ENCODE assay signal across 14 cellular contexts in the genomic region with DNA sequence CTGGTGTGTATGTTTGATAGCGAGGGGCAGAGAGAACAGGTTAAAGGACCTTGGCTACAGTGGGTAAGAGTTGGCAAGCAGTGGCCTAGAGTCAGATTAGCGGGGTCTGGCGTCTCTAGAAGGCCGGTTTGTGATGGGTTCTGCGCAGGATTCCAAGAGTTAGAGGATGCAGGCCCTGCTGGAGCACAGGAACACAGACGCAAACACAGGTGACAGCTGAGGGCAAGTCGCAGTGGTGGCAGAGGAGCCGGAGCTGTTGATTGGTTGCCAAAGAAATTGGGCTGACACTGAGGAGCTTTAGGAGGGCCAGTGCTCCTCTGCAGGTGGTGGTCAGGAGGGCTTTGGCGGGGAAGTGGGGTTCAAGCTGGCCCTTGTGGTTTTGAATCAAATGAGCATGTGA. TPM values are rescaled to one million over a fixed set of nuclear protein-coding genes. Genes with fewer than 3 reads are reported as not detected.
A peak's percentile ranks its signal among the peaks of the same experiment; 100 is the strongest.
DNase-seq lines count a peak whose midpoint lies in the region; ATAC-seq, FAIRE-seq and TF ChIP-seq lines count a peak whose summit lies in the region.
"Had no signal": no experiment of that assay in that cellular context is flagged by ENCODE, and none has a peak within 500 bp of the region (broad histone marks: within the 10 kb centered on the region; RNA-seq: fewer than 3 reads in every experiment).

No MANE protein-coding gene starts in this region.

- H3K4me3 Mint-ChIP-seq in CD4-positive, alpha-beta T cell, result peak overlapping the region; percentile 42

- H3K27ac ChIP-seq in CD4-positive, alpha-beta T cell (ENCODE audit: low read depth, low read length), result no peak overlapping the region
- no peak overlapping the region for H3K27ac ChIP-seq in KMS-11
- H3K27ac ChIP-seq in GM12878 (ENCODE audit: control insufficient read depth, insufficient read depth), result no peak overlapping the region
- H3K27ac ChIP-seq in trophoblast cell (ENCODE audit: low read depth, low read length), result no peak overlapping the region
- H3K27ac ChIP-seq in SK-N-SH (ENCODE audit: low read depth in 2 of 2, low read length in 1 of 2), result no peak overlapping the region
- H3K27ac ChIP-seq: transverse colon, WERI-Rb-1 had no signal

- H3K18ac ChIP-seq in trophoblast cell (ENCODE audit: low read length), result no peak overlapping the region

- H2BK5ac ChIP-seq in trophoblast cell (ENCODE audit: low read depth, low read length, poor library complexity), result no peak overlapping the region

- no peaks in the 10 kb centered on the region for H3K27me3 Mint-ChIP-seq in CD4-positive, alpha-beta T cell

- RAD21 ChIA-PET in GM12878 (lab: Charles Lee; ENCODE audit: unreplicated experiment), result interaction anchor here (1.2 to 4.7 kb wide), 2 partner anchors 11 to 22 kb away, joined by 6 to 87 read pairs; a partner anchor contains a TSS

- peaks cover 37% of the 10 kb centered on the region for H3K36me3 Mint-ChIP-seq in CD4-positive, alpha-beta T cell (ENCODE audit: low read depth)

- POLR2A ChIA-PET in CD4-positive, alpha-beta T cell (lab: Charles Lee), result interaction anchor here (8.7 kb wide), 1 partner anchor 20 kb away, joined by 156 read pairs; a partner anchor contains a TSS
- POLR2A ChIA-PET in GM12878 (lab: Charles Lee), result interaction anchor here (1.3 to 7.2 kb wide), 2 partner anchors 20 to 60 kb away, joined by 3 to 88 read pairs; a partner anchor contains a TSS
- POLR2A ChIA-PET in SK-N-SH (lab: Yijun Ruan, JAX), result interaction anchor here (0.9 kb wide), 1 partner anchor 13 kb away, joined by 3 read pairs; no protein-coding TSS in a partner anchor

- CTCF ChIA-PET in CD4-positive, alpha-beta T cell (lab: Charles Lee), result no interaction called here
- CTCF ChIA-PET in GM12878 (lab: Yijun Ruan, JAX), result interaction anchor here (0.9 to 9.1 kb wide), 3 partner anchors 12 to 136 kb away, joined by 5 to 210 read pairs (median 12); a partner anchor contains a TSS
- CTCF ChIA-PET in SK-N-SH (lab: Yijun Ruan, JAX), result interaction anchor here (1.2 to 1.6 kb wide), 2 partner anchors 21 to 24 kb away, joined by 3 to 7 read pairs; a partner anchor contains a TSS

- WGBS in GM12878 (ENCODE audit: insufficient coverage, insufficient replicate concordance, low lambda C conversion rate, missing lambda C conversion rate), result 92% methylated on average over 9 of the region's 9 CpGs
- no CpG with 5 or more reads among the region's 9 CpGs for whole genome bisulfite sequencing in trophoblast cell (ENCODE audit: extremely low coverage, insufficient coverage, insufficient read length)
- WGBS in SK-N-SH (ENCODE audit: low lambda C conversion rate), result 94% methylated on average over 9 of the region's 9 CpGs

- H4K8ac ChIP-seq in trophoblast cell (ENCODE audit: low read depth, low read length), result no peak overlapping the region

- no peak overlapping the region for H2AK5ac ChIP-seq in trophoblast cell (ENCODE audit: low read length)

- H3K27ac Mint-ChIP-seq in CD4-positive, alpha-beta T cell, result peak overlapping the region; percentile 57

- no peak for TF ChIP-seq POLR2A in GM12878 (IDR thresholded peaks at IDR 0.05; ENCODE audit: low read depth, low read length)

- H2AFZ ChIP-seq in KMS-11 (ENCODE audit: low read depth) (no peak overlapping the region), GM12878 (ENCODE audit: control insufficient read depth, low read depth, low read length) (no peak overlapping the region), trophoblast cell (ENCODE audit: insufficient read depth, low read length, poor library complexity) (no peak overlapping the region), SK-N-SH (ENCODE audit: low read depth) (no peak overlapping the region)

- BruUV-seq in GM12878 (replicated peaks; lab: Mats Ljungman, UMichigan), result no TSS peak

- ATAC-seq in CD4-positive, alpha-beta T cell (ENCODE audit: poor library complexity), result no peak
- ATAC-seq in GM12878 (no peak), GM19324 (IDR thresholded peaks at IDR 0.05; ENCODE audit: low FRiP score, unreplicated experiment) (no peak)
- ATAC-seq: heart left ventricle, K562 had no signal

- peaks cover 8% of the 10 kb centered on the region for H3F3A ChIP-seq in SK-N-SH (replicated peaks; ENCODE audit: insufficient read depth)

- no peaks in the 10 kb centered on the region for H3K9me3 ChIP-seq in CD4-positive, alpha-beta T cell (ENCODE audit: control insufficient read depth, low read length)
- no peaks in the 10 kb centered on the region for H3K9me3 ChIP-seq in GM12878 (replicated peaks; ENCODE audit: control insufficient read depth, insufficient read depth, low read length)
- peaks cover 4% of the 10 kb centered on the region for H3K9me3 ChIP-seq in trophoblast cell (ENCODE audit: insufficient read depth, low read depth, low read length)
- H3K9me3 ChIP-seq in SK-N-SH, result no peaks in the 10 kb centered on the region
- H3K9me3 ChIP-seq: heart left ventricle, transverse colon had no signal

- TF ChIP-seq EP300 in GM12878 (IDR thresholded peaks at IDR 0.05; ENCODE audit: borderline replicate concordance in 1 of 2, control insufficient read depth in 1 of 2, low read depth in 2 of 2, low read length in 2 of 2), result no peak
- TF ChIP-seq EP300 in SK-N-SH (IDR thresholded peaks at IDR 0.05; ENCODE audit: borderline replicate concordance in 1 of 2, low read depth in 1 of 2, low read length in 1 of 2), result no peak

- in situ Hi-C loops in GM12878 (cut with MboI), result no loop called here

- H3K4me2 ChIP-seq in KMS-11, result peak overlapping the region; percentile 39; the same call in 1 of the 2 replicates
- peak overlapping the region; percentile 98 for H3K4me2 ChIP-seq in GM12878 (ENCODE audit: control insufficient read depth, insufficient read depth)
- H3K4me2 ChIP-seq in trophoblast cell (ENCODE audit: low read length), result no peak overlapping the region
- H3K4me2 ChIP-seq in SK-N-SH, result no peak overlapping the region

- no peaks in the 10 kb centered on the region for H3K27me3 ChIP-seq in CD4-positive, alpha-beta T cell (ENCODE audit: control insufficient read depth, insufficient read depth, low read length)
- no peaks in the 10 kb centered on the region for H3K27me3 ChIP-seq in KMS-11 (ENCODE audit: insufficient read depth, low read depth)
- no peaks in the 10 kb centered on the region for H3K27me3 ChIP-seq in GM12878 (replicated peaks in 1 of 2; ENCODE audit: control insufficient read depth in 2 of 2, insufficient read depth in 2 of 2, low read length in 1 of 2)
- H3K27me3 ChIP-seq in trophoblast cell (ENCODE audit: insufficient read depth, low read length), result no peaks in the 10 kb centered on the region
- no peaks in the 10 kb centered on the region for H3K27me3 ChIP-seq in SK-N-SH (ENCODE audit: insufficient read depth)
- H3K27me3 ChIP-seq: heart left ventricle, transverse colon had no signal

- DNase-seq in CD4-positive, alpha-beta T cell, result no peak
- no peak for DNase-seq in GM12878 (ENCODE audit: low read depth, low spot score)
- DNase-seq in trophoblast cell, result no peak
- DNase-seq in GM03348 (ENCODE audit: low spot score), result no peak
- no peak for DNase-seq in SK-N-SH
- DNase-seq: NCI-H1105 treated with DMSO at 0.1 percent for 48 hours; nucleus accumbens; stimulated activated CD4-positive, alpha-beta T cell treated with anti-CD3 and anti-CD28 coated beads, Interleukin-4, amount 100 ng/mL, for 4 hours; transverse colon; WERI-Rb-1 had no signal

- FAIRE-seq in GM12878 (lab: Jason Lieb, UNC), result no peak
- FAIRE-seq: K562 had no signal

- no peak for TF ChIP-seq CTCF in CD4-positive, alpha-beta T cell (IDR thresholded peaks at IDR 0.05)
- TF ChIP-seq CTCF in KMS-11 (conservative IDR thresholded peaks at IDR 0.05; ENCODE audit: low read depth, low read length) (no peak), GM12878 (IDR thresholded peaks at IDR 0.05 in 2 of 3, conservative IDR thresholded peaks at IDR 0.05 in 1 of 3; ENCODE audit: control insufficient read depth in 2 of 3, extremely low read depth in 1 of 3, insufficient read depth in 1 of 3, low read depth in 3 of 3, low read length in 3 of 3) (no peak), SK-N-SH (IDR thresholded peaks at IDR 0.05) (no peak)

- H3K23ac ChIP-seq in trophoblast cell (ENCODE audit: low read length), result no peak overlapping the region

- SMC1A ChIA-PET in GM12878 (lab: Charles Lee; ENCODE audit: uncharacterized antibody, unreplicated experiment), result interaction anchor here (5.6 kb wide), 1 partner anchor 21 kb away, joined by 79 read pairs; a partner anchor contains a TSS

- H4K20me1 ChIP-seq in KMS-11 (ENCODE audit: insufficient read depth), result no peaks in the 10 kb centered on the region
- peaks cover 10% of the 10 kb centered on the region; the same call in 1 of the 2 replicates for H4K20me1 ChIP-seq in GM12878 (ENCODE audit: control insufficient read depth, insufficient read depth)
- peaks cover 49% of the 10 kb centered on the region; the same call in 1 of the 2 replicates for H4K20me1 ChIP-seq in SK-N-SH (ENCODE audit: insufficient read depth)

- H4K91ac ChIP-seq in trophoblast cell (ENCODE audit: low read depth, low read length), result no peak overlapping the region

- no peak overlapping the region for H3K9ac ChIP-seq in KMS-11
- H3K9ac ChIP-seq in GM12878 (ENCODE audit: control insufficient read depth, insufficient read depth, low read length), result no peak overlapping the region
- H3K9ac ChIP-seq in trophoblast cell (ENCODE audit: low read length), result no peak overlapping the region
- no peak overlapping the region for H3K9ac ChIP-seq in SK-N-SH

- H3K4me1 ChIP-seq in KMS-11 (ENCODE audit: low read depth, poor library complexity, severe bottlenecking), result peaks cover 34% of the 10 kb centered on the region
- peaks cover 25% of the 10 kb centered on the region for H3K4me1 ChIP-seq in GM12878 (ENCODE audit: control insufficient read depth, insufficient read depth, low read length)
- H3K4me1 ChIP-seq in trophoblast cell (ENCODE audit: control insufficient read depth in 1 of 2, insufficient read depth in 2 of 2, low read length in 2 of 2), result peaks cover 14 to 19% of the 10 kb centered on the region in 2 experiments
- H3K4me1 ChIP-seq in SK-N-SH (ENCODE audit: control insufficient read depth in 1 of 2, insufficient read depth in 2 of 2, low read depth in 1 of 2, low read length in 1 of 2), result peaks cover 9 to 25% of the 10 kb centered on the region in 2 experiments; a peak in 3 of 4 replicates

- no peak overlapping the region for H4K12ac ChIP-seq in trophoblast cell (ENCODE audit: low read depth, low read length)

- no peaks in the 10 kb centered on the region for H3K36me3 ChIP-seq in KMS-11 (ENCODE audit: insufficient read depth)
- peaks cover 0 to 2% of the 10 kb centered on the region in 2 experiments; a peak in 2 of 4 replicates for H3K36me3 ChIP-seq in GM12878 (ENCODE audit: control insufficient read depth in 2 of 2, insufficient read depth in 2 of 2, low read length in 1 of 2)
- H3K36me3 ChIP-seq in trophoblast cell (ENCODE audit: control insufficient read depth in 1 of 2, insufficient read depth in 2 of 2, low read length in 2 of 2), result peaks cover 2 to 14% of the 10 kb centered on the region in 2 experiments
- H3K36me3 ChIP-seq in SK-N-SH (replicated peaks in 1 of 2; ENCODE audit: control insufficient read depth in 1 of 2, insufficient read depth in 2 of 2, low read length in 1 of 2), result peaks cover 0 to 7% of the 10 kb centered on the region in 2 experiments
- H3K36me3 ChIP-seq: transverse colon had no signal

- H3K4me1 Mint-ChIP-seq in CD4-positive, alpha-beta T cell (ENCODE audit: low read depth), result peaks cover 65% of the 10 kb centered on the region

- intact Hi-C loops in CD4-positive, alpha-beta T cell (cut with DNase I, micrococcal nuclease), result no loop called here
- intact Hi-C loops in GM12878 (cut with micrococcal nuclease; ENCODE audit: unreplicated experiment), result loop anchor here (5.0 kb wide), 1 partner anchor 140 kb away; a partner anchor contains a TSS

- H3K79me2 ChIP-seq in KMS-11 (ENCODE audit: insufficient read depth, low read depth) (peaks cover 31% of the 10 kb centered on the region; the same call in 1 of the 2 replicates), GM12878 (ENCODE audit: control insufficient read depth, insufficient read depth, low read length) (peaks cover 49% of the 10 kb centered on the region), trophoblast cell (ENCODE audit: control insufficient read depth, insufficient read depth, low read length, poor library complexity) (peaks cover 21% of the 10 kb centered on the region), SK-N-SH (ENCODE audit: insufficient read depth) (peaks cover 69% of the 10 kb centered on the region)

- H3K4me3 ChIP-seq in KMS-11 (IDR thresholded peaks at IDR 0.05; ENCODE audit: insufficient read depth, low read depth, low read length), result no peak overlapping the region
- H3K4me3 ChIP-seq in GM12878, result no peak overlapping the region; the same call in 1 of the 2 replicates
- no peak overlapping the region for H3K4me3 ChIP-seq in trophoblast cell (ENCODE audit: low read depth, low read length)
- H3K4me3 ChIP-seq in SK-N-SH (ENCODE audit: low read depth in 2 of 2, low read length in 1 of 2), result no peak overlapping the region
- H3K4me3 ChIP-seq: K562, transverse colon had no signal

- H3K79me1 ChIP-seq in trophoblast cell (ENCODE audit: low read length), result peaks cover 9% of the 10 kb centered on the region

- H2BK12ac ChIP-seq in trophoblast cell (ENCODE audit: low read length), result no peak overlapping the region

- H3K9me3 Mint-ChIP-seq in CD4-positive, alpha-beta T cell, result no peaks in the 10 kb centered on the region

- H3K4ac ChIP-seq in trophoblast cell (ENCODE audit: low read depth, low read length), result peak overlapping the region; percentile 64

- no peak overlapping the region for H2BK120ac ChIP-seq in trophoblast cell (ENCODE audit: insufficient read depth, low read length, poor library complexity)

- TF ChIP-seq RAD21 in GM12878 (IDR thresholded peaks at IDR 0.05; ENCODE audit: insufficient read depth, low read depth, low read length), result no peak
- no peak for TF ChIP-seq RAD21 in SK-N-SH (IDR thresholded peaks at IDR 0.05; ENCODE audit: low read length)

- H3K9me2 ChIP-seq in SK-N-SH, result no peaks in the 10 kb centered on the region

- H3K14ac ChIP-seq in trophoblast cell (ENCODE audit: low read length), result no peak overlapping the region

RNA-seq across cellular contexts. Expression of a gene that starts 3.8 kb away (rescaled TPM):
- 10 to 100 TPM; 41.5 to 44.6 TPM for total RNA-seq in CD4-positive, alpha-beta T cell
- total RNA-seq in GM12878 (2013; cell fraction: nucleolus; rRNA removed), result 9.2 and 10.5 TPM in 2 replicates
- total RNA-seq in GM12878 (2014; rRNA removed), result 8.9 and 9.0 TPM in 2 replicates
- 6.7 and 6.9 TPM in 2 replicates for total RNA-seq in GM12878 (2014; rRNA removed; fragmentation: Illumina TruSeq; extraction: Trizol)
- total RNA-seq in GM12878 (2021), result 12.0 TPM in 2 replicates
- polyA plus RNA-seq in GM12878 (2011; ENCODE audit: low read depth), result 5.4 TPM
- 3.7 and 4.3 TPM in 2 replicates for polyA plus RNA-seq in GM12878 (2011; rRNA removed)
- polyA plus RNA-seq in GM12878 (2011; cell fraction: cytosol; rRNA removed), result 5.5 and 6.6 TPM in 2 replicates
- polyA plus RNA-seq in GM12878 (2011; cell fraction: nucleus; rRNA removed), result 9.5 and 13.3 TPM in 2 replicates
- polyA plus RNA-seq in GM12878 (2012), result 6.8 and 9.0 TPM in 2 replicates
- polyA plus RNA-seq in GM12878 (2014; fragmentation: Illumina TruSeq; extraction: Trizol), result 6.6 and 7.2 TPM in 2 replicates
- 1 to 10 TPM in 1 of 2 experiments, under 1 TPM in 1; 0.66 to 1.2 TPM for polyA plus RNA-seq in GM12878 (2014; fragmentation: Nextera tagmentation; extraction: Ambion mirVana)
- polyA plus RNA-seq in GM12878 (2014; rRNA removed), result 7.7 and 7.9 TPM in 2 replicates
- 1 to 10 TPM; 1.1 to 1.3 TPM for polyA plus RNA-seq in GM12878 (2016; fragmentation: Nextera tagmentation; extraction: Ambion mirVana)
- 4.1 and 7.7 TPM in 2 replicates for polyA minus RNA-seq in GM12878 (2011; rRNA and poly(A)+ RNA removed)
- 5.0 and 5.9 TPM in 2 replicates for polyA minus RNA-seq in GM12878 (2011; cell fraction: cytosol; rRNA and poly(A)+ RNA removed)
- polyA minus RNA-seq in GM12878 (2011; cell fraction: nucleus; rRNA and poly(A)+ RNA removed), result 4.4 and 8.4 TPM in 2 replicates
- polyA plus RNA-seq in trophoblast cell (2013), result 10.9 and 11.0 TPM in 2 replicates
- 6.0 and 8.0 TPM in 2 replicates for polyA plus RNA-seq in SK-N-SH (2012; rRNA removed)
- 7.2 and 8.0 TPM in 2 replicates for polyA plus RNA-seq in SK-N-SH (2012; cell fraction: cytosol; rRNA removed)
- 6.0 and 7.2 TPM in 2 replicates for polyA plus RNA-seq in SK-N-SH (2012; cell fraction: nucleus; rRNA removed)

RNA-seq across cellular contexts. Expression of a gene that starts 20.9 kb away (rescaled TPM):
- 10 to 100 TPM; 55.6 to 58.6 TPM for total RNA-seq in CD4-positive, alpha-beta T cell
- 32.9 and 36.4 TPM in 2 replicates for total RNA-seq in GM12878 (2013; cell fraction: nucleolus; rRNA removed)
- total RNA-seq in GM12878 (2014; rRNA removed) (30.8 and 43.6 TPM in 2 replicates), GM12878 (2014; rRNA removed; fragmentation: Illumina TruSeq; extraction: Trizol) (54.7 and 62.7 TPM in 2 replicates), GM12878 (2021) (44.1 and 48.8 TPM in 2 replicates)
- 22.3 TPM for polyA plus RNA-seq in GM12878 (2011; ENCODE audit: low read depth)
- polyA plus RNA-seq in GM12878 (2011; rRNA removed) (53.4 and 67.2 TPM in 2 replicates), GM12878 (2014; fragmentation: Illumina TruSeq; extraction: Trizol) (59.2 and 72.5 TPM in 2 replicates), GM12878 (2014; fragmentation: Nextera tagmentation; extraction: Ambion mirVana) (100 to 1,000 TPM; 103 to 119 TPM), GM12878 (2014; rRNA removed) (40.7 and 42.6 TPM in 2 replicates), GM12878 (2016; fragmentation: Nextera tagmentation; extraction: Ambion mirVana) (10 to 100 TPM; 80.1 to 82.8 TPM), SK-N-SH (2012; rRNA removed) (29.8 and 32.8 TPM in 2 replicates)
- polyA plus RNA-seq in GM12878 (2011; cell fraction: cytosol; rRNA removed), result 32.1 and 35.7 TPM in 2 replicates
- polyA plus RNA-seq in GM12878 (2011; cell fraction: nucleus; rRNA removed), result 28.7 and 29.2 TPM in 2 replicates
- 26.4 and 30.6 TPM in 2 replicates for polyA plus RNA-seq in GM12878 (2012)
- 33.1 and 35.9 TPM in 2 replicates for polyA minus RNA-seq in GM12878 (2011; rRNA and poly(A)+ RNA removed)
- polyA minus RNA-seq in GM12878 (2011; cell fraction: cytosol; rRNA and poly(A)+ RNA removed), result 8.5 and 9.4 TPM in 2 replicates
- 22.7 and 31.9 TPM in 2 replicates for polyA minus RNA-seq in GM12878 (2011; cell fraction: nucleus; rRNA and poly(A)+ RNA removed)
- 21.7 and 22.8 TPM in 2 replicates for polyA plus RNA-seq in trophoblast cell (2013)
- 40.0 and 49.0 TPM in 2 replicates for polyA plus RNA-seq in SK-N-SH (2012; cell fraction: cytosol; rRNA removed)
- polyA plus RNA-seq in SK-N-SH (2012; cell fraction: nucleus; rRNA removed), result 13.1 and 20.5 TPM in 2 replicates

Comparison
In these comparisons a context has a peak if more than half of its experiments do, and no peak if none do; other contexts are left out.
1. H3K4me2 ChIP-seq: peak in KMS-11 (single experiment) and GM12878 (single experiment); none in trophoblast cell (single experiment) and SK-N-SH (single experiment).